ENCODE assay signal across 1 cellular context in the genomic region with DNA sequence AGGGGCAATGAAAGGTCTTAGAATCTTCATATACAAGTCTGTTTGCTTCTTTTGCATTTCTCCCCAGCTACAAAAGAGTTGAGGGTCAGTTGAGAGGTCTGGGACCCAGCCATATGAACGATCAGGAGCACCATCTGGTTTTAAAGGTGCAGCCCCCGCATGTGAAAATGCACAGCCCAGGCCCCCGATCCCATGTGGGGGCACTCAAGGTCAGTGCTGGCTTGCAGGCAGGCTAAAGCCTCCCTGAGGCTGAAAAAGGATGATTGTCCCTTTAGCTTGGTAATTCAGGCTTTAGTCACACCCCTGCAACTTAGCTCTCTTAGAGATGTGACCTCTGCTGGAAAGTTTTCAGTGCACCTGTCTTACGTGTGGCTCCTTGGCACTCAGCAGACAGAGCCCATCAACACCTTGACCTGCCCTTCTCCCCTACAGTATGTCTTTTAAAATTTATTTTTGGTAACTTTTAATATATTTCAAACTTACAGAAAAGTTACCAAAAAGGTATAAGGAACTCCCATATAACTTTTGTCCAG.
TF ChIP-seq lines count a peak whose summit lies in the region.

No MANE protein-coding gene starts in this region.

TF ChIP-seq in IMR-90, 13 proteins besides CTCF, POLR2A, EP300 and RAD21 (continued from another document):
- TF ChIP-seq FOS (IDR thresholded peaks at IDR 0.05; ENCODE audit: low read depth, low read length) (no peak), MAFK (IDR thresholded peaks at IDR 0.05; ENCODE audit: low read depth, low read length) (no peak), MXI1 (IDR thresholded peaks at IDR 0.05; ENCODE audit: borderline replicate concordance, low read depth, low read length) (no peak), CEBPB (IDR thresholded peaks at IDR 0.05; ENCODE audit: low read depth, low read length) (no peak), SMC3 (IDR thresholded peaks at IDR 0.05; ENCODE audit: low read depth, low read length) (no peak), USF2 (IDR thresholded peaks at IDR 0.05; ENCODE audit: low read depth, low read length) (no peak), RFX5 (IDR thresholded peaks at IDR 0.05; ENCODE audit: low read depth, low read length) (no peak), MAZ (IDR thresholded peaks at IDR 0.05; ENCODE audit: borderline replicate concordance, low read depth, low read length) (no peak), NFE2L2 (IDR thresholded peaks at IDR 0.05; ENCODE audit: low read depth, low read length) (no peak), BHLHE40 (IDR thresholded peaks at IDR 0.05; ENCODE audit: low read depth, low read length) (no peak), CHD1 (IDR thresholded peaks at IDR 0.05; ENCODE audit: low read depth, low read length) (no peak)
- TF ChIP-seq, protein P1, sequence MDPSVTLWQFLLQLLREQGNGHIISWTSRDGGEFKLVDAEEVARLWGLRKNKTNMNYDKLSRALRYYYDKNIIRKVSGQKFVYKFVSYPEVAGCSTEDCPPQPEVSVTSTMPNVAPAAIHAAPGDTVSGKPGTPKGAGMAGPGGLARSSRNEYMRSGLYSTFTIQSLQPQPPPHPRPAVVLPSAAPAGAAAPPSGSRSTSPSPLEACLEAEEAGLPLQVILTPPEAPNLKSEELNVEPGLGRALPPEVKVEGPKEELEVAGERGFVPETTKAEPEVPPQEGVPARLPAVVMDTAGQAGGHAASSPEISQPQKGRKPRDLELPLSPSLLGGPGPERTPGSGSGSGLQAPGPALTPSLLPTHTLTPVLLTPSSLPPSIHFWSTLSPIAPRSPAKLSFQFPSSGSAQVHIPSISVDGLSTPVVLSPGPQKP (IDR thresholded peaks at IDR 0.05; ENCODE audit: borderline replicate concordance, low read depth, low read length) = no peak
TF ChIP-seq in IMR-90: peak in this region for 0.
